Comparison of ENCODE assay signal across 9 cellular contexts in the genomic region with DNA sequence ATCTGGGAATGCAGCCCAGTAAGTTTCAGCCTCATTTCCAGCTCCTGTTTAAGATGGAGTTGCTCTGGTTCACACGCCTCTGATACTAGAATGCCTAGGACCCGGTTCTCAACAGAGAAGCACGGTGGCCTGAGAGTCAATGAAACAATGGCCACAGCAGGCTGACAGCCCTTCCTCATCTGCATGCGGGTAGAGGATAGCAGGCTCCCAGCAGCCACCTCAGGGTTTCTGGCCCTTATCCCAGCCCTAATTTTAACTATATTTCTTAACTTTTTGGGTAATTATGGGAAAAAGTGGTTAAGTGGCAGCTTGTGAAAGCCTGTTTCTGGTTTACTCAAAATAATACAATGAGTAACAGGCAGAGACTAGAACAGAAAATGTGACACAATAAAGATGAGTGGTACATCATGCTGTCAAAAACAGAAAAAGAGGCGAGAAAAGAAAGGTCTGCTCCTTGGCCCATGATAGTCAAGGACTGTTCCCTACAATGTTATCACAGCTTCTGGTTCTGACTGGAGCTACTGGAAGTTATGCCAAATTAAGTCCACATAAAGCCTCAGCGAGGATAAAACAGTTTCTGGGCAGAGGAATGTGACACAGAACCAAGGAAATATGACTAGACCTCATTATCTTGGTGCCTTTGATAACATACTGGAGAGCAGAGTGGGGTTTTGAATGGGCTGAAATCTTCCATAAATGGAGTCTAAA.
DNase-seq lines count a peak whose midpoint lies in the region; ATAC-seq and FAIRE-seq lines count a peak whose summit lies in the region.
"Had no signal": no experiment of that assay in that cellular context is flagged by ENCODE, and none has a peak within 500 bp of the region (broad histone marks: within the 10 kb centered on the region; RNA-seq: fewer than 3 reads in every experiment).

No MANE protein-coding gene starts in this region.

- DNase-seq in GM18507 (ENCODE audit: extremely low spot score, insufficient read length, low read depth) (no peak), activated gamma-delta T cell treated with Interleukin-2 at 50 U/mL for 16 hours (no peak), SK-N-DZ (ENCODE audit: low spot score) (no peak)
- no peak for DNase-seq in effector CD4-positive, alpha-beta T cell
- DNase-seq: foreskin melanocyte had no signal

- no peak overlapping the region for H3K9ac ChIP-seq in muscle layer of colon (ENCODE audit: low read length)

- ATAC-seq in HG02588 (IDR thresholded peaks at IDR 0.05; ENCODE audit: unreplicated experiment) (peak; percentile 59), HG02970 (IDR thresholded peaks at IDR 0.05; ENCODE audit: low FRiP score, unreplicated experiment) (no peak)
- peak; percentile 76 for ATAC-seq in activated T-helper 17 cell treated with anti-CD3 and anti-CD28 coated beads, Interleukin-2, amount 50 U/mL, for 72 hours (replicated peaks)

- H3K27me3 ChIP-seq in muscle layer of colon (ENCODE audit: control insufficient read depth in 1 of 2, insufficient read depth in 2 of 2, low read length in 2 of 2) = no peaks in the 10 kb centered on the region

- H3K4me1 ChIP-seq in muscle layer of colon (ENCODE audit: insufficient read depth, low read length) = peaks cover 53% of the 10 kb centered on the region

- H3K4me3 ChIP-seq in muscle layer of colon (ENCODE audit: low read depth in 1 of 2, low read length in 2 of 2) = no peak overlapping the region

- H3K4me1 Mint-ChIP-seq in activated T-helper 17 cell treated with anti-CD3 and anti-CD28 coated beads, Interleukin-2, amount 50 U/mL, for 72 hours = peaks cover 38% of the 10 kb centered on the region

- peaks cover 77% of the 10 kb centered on the region for H3K36me3 Mint-ChIP-seq in activated T-helper 17 cell treated with anti-CD3 and anti-CD28 coated beads, Interleukin-2, amount 50 U/mL, for 72 hours (ENCODE audit: low read depth)

- H3K9me3 Mint-ChIP-seq in activated T-helper 17 cell treated with anti-CD3 and anti-CD28 coated beads, Interleukin-2, amount 50 U/mL, for 72 hours = no peaks in the 10 kb centered on the region

- peaks cover 13% of the 10 kb centered on the region for H3K36me3 ChIP-seq in muscle layer of colon (ENCODE audit: insufficient read depth, low read length)

- peak overlapping the region; percentile 100 for H3K27ac Mint-ChIP-seq in activated T-helper 17 cell treated with anti-CD3 and anti-CD28 coated beads, Interleukin-2, amount 50 U/mL, for 72 hours

- H3K9me3 ChIP-seq in muscle layer of colon (ENCODE audit: low read length) = no peaks in the 10 kb centered on the region

- peak overlapping the region; percentile 74 for H3K27ac ChIP-seq in muscle layer of colon (ENCODE audit: low read depth, low read length)

- peak; percentile 29 for FAIRE-seq in GM18507 (lab: Jason Lieb, UNC)

- peak overlapping the region; percentile 78 for H3K4me3 Mint-ChIP-seq in activated T-helper 17 cell treated with anti-CD3 and anti-CD28 coated beads, Interleukin-2, amount 50 U/mL, for 72 hours

- H3K27me3 Mint-ChIP-seq in activated T-helper 17 cell treated with anti-CD3 and anti-CD28 coated beads, Interleukin-2, amount 50 U/mL, for 72 hours = no peaks in the 10 kb centered on the region
